In the genomic region with DNA sequence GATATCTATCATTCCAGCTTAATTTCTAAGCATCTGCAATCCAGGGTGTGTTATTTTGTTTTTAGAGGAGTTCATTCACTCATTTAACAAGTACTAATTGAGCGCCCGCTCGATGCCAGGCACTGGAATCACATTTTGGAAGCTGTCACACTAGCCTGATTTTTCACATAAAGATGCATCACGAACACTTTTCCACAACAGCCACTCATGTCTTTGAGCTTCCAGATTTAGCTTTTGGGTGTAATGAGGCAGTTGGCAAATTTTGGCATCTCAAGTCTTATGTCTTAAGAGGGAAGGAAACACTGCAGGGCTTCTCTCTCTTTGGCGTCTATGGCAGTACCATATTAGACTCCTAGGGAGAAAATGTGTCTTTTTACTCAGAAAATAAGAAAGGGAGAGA, we compare ENCODE assay signal across 23 cellular contexts. TPM values are rescaled to one million over a fixed set of nuclear protein-coding genes. Genes with fewer than 3 reads are reported as not detected.
A peak's percentile ranks its signal among the peaks of the same experiment; 100 is the strongest.
DNase-seq lines count a peak whose midpoint lies in the region; ATAC-seq lines count a peak whose summit lies in the region.
"Had no signal": no experiment of that assay in that cellular context is flagged by ENCODE, and none has a peak within 500 bp of the region (broad histone marks: within the 10 kb centered on the region; RNA-seq: fewer than 3 reads in every experiment).

No MANE protein-coding gene starts in this region.

- H3K4me3 Mint-ChIP-seq in T-cell = no peak overlapping the region
- H3K4me3 Mint-ChIP-seq: CD14-positive monocyte; CD4-positive, alpha-beta memory T cell; CD8-positive, alpha-beta memory T cell had no signal

- peaks cover 7 to 35% of the 10 kb centered on the region in 2 donors for H3K27me3 Mint-ChIP-seq in T-cell

- H3K9me3 Mint-ChIP-seq in T-cell = no peaks in the 10 kb centered on the region

- no peak overlapping the region for H3K27ac Mint-ChIP-seq in T-cell
- H3K27ac Mint-ChIP-seq: CD14-positive monocyte; CD4-positive, alpha-beta memory T cell; CD4-positive, CD25-positive, alpha-beta regulatory T cell; CD8-positive, alpha-beta memory T cell had no signal

- peak; percentile 21 for DNase-seq in Ammon's horn (ENCODE audit: low spot score)
- peak; percentile 36 for DNase-seq in middle frontal gyrus (ENCODE audit: extremely low spot score, low spot score)
- peak; percentile 64 for DNase-seq in superior temporal gyrus (ENCODE audit: extremely low spot score)
- no peak for DNase-seq in T-cell
- DNase-seq: AML-193; BE2C; C1 segment of cervical spinal cord; CD4-positive, alpha-beta memory T cell; CD4-positive, CD25-positive, alpha-beta regulatory T cell; CD8-positive, alpha-beta memory T cell; COR-L47; DMS 273 treated with DMSO at 0.1 percent for 48 hours; DMS153; DMS53; DMS79; DND-41; EL; GDM1 had no signal

- no peaks in the 10 kb centered on the region for H3K36me3 Mint-ChIP-seq in T-cell
- H3K36me3 Mint-ChIP-seq: CD14-positive monocyte; CD4-positive, alpha-beta memory T cell; CD4-positive, CD25-positive, alpha-beta regulatory T cell; CD8-positive, alpha-beta memory T cell had no signal

- H3K4me1 Mint-ChIP-seq in T-cell = no peaks in the 10 kb centered on the region
- H3K4me1 Mint-ChIP-seq: CD14-positive monocyte; CD4-positive, alpha-beta memory T cell; CD4-positive, CD25-positive, alpha-beta regulatory T cell; CD8-positive, alpha-beta memory T cell had no signal

- POLR2A ChIA-PET in T-cell (lab: Charles Lee) = no interaction called here

- ATAC-seq in T-cell (replicated peaks in 1 of 4) = no peak
- no peak for ATAC-seq in HG02870 (IDR thresholded peaks at IDR 0.05; ENCODE audit: unreplicated experiment)
- ATAC-seq: A549, GM12878 had no signal

- CTCF ChIA-PET in T-cell (lab: Charles Lee) = no interaction called here

RNA-seq across cellular contexts. Expression of gene NRXN3, which starts 14.0 kb away (rescaled TPM):
- not detected for total RNA-seq in T-cell
- total RNA-seq: CD4-positive, alpha-beta memory T cell; CD4-positive, CD25-positive, alpha-beta regulatory T cell; CD8-positive, alpha-beta memory T cell; G401 had no signal

Comparison
In these comparisons a context has a peak if more than half of its experiments do, and no peak if none do; other contexts are left out.
1. DNase-seq: peak in Ammon's horn (single experiment), middle frontal gyrus (single experiment) and superior temporal gyrus (single experiment); none in T-cell (0 of 34).